Comparison of ENCODE assay signal across 1 cellular context in the genomic region with DNA sequence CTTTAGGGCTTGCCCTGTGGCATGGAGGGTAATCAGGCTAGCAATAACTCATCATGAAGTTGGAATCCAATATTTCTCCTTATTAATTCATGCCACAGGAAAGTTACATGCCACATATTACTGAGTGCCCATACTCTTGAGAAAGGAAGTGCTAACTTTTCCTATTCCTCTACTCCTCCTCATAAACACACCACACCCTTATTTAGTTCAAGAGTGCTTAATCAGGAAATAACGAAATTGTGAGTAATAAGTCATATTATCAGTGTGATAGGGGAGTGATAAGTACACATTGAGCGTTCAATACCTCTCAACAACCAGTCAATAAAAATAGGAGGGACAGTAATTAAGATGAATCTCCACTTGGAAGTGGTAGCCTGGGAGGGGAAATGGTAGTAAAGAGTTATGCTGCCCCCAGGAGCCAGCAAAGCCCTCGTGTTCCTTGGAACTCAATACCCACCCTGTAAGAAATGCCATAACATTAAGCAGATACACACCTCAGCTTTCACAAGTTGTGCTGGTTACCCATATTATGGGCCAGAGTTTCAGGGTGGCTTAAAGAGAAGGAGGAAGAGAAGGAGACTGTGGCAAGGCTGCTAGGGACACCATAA.
TF ChIP-seq lines count a peak whose summit lies in the region.

No MANE protein-coding gene starts in this region.

TF ChIP-seq in GM23338, 12 proteins besides CTCF, POLR2A, EP300 and RAD21 (continued from another document):
- TF ChIP-seq, protein P1, sequence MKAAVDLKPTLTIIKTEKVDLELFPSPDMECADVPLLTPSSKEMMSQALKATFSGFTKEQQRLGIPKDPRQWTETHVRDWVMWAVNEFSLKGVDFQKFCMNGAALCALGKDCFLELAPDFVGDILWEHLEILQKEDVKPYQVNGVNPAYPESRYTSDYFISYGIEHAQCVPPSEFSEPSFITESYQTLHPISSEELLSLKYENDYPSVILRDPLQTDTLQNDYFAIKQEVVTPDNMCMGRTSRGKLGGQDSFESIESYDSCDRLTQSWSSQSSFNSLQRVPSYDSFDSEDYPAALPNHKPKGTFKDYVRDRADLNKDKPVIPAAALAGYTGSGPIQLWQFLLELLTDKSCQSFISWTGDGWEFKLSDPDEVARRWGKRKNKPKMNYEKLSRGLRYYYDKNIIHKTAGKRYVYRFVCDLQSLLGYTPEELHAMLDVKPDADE (IDR thresholded peaks at IDR 0.05): no peak
- no peak for TF ChIP-seq EZH2phosphoT487 (IDR thresholded peaks at IDR 0.05; ENCODE audit: unreplicated experiment)
